ENCODE assay signal across 1 cellular context in genomic region chr15:38453971-38454686, GRCh38.
A peak's percentile ranks its signal among the peaks of the same experiment; 100 is the strongest.
TF ChIP-seq lines count a peak whose summit lies in the region.

Gene FAM98B, plus strand, starts transcription at chr15:38454127. Its CDS starts 35 bp downstream, at chr15:38454162.

TF ChIP-seq in K562, 482 proteins besides CTCF, POLR2A, EP300 and RAD21 (continued from another document and continues in another):
- TF ChIP-seq GMEB1 (CRISPR knock-in tag; IDR thresholded peaks at IDR 0.05) (peak; percentile 49), ZZZ3 (IDR thresholded peaks at IDR 0.05) (0 out of 2 replicates have a peak, but pooled peaks have one; percentile 70), HEY1 (CRISPR knock-in tag; IDR thresholded peaks at IDR 0.05; ENCODE audit: borderline replicate concordance) (no peak), CBX3 (IDR thresholded peaks at IDR 0.05; ENCODE audit: borderline replicate concordance in 1 of 2, low read length in 2 of 2) (peak in 1 of 2 experiments; percentile 75; a peak in 1 of 3 replicates), MBD2 (IDR thresholded peaks at IDR 0.05; ENCODE audit: borderline replicate concordance, low read depth) (peak; percentile 2), HOMEZ (CRISPR knock-in tag; IDR thresholded peaks at IDR 0.05) (0 out of 2 replicates have a peak, but pooled peaks have one; percentile 41), MCM7 (IDR thresholded peaks at IDR 0.05) (no peak), TGIF2 (CRISPR knock-in tag; IDR thresholded peaks at IDR 0.05) (no peak), MNT (conservative IDR thresholded peaks at IDR 0.05) (peak; percentile 64 to 82), CCAR2 (IDR thresholded peaks at IDR 0.05; ENCODE audit: low read depth, low read length) (no peak), PATZ1 (CRISPR knock-in tag; IDR thresholded peaks at IDR 0.05; ENCODE audit: borderline replicate concordance) (no peak), GTF2A2 (tag; IDR thresholded peaks at IDR 0.05) (0 out of 2 replicates have a peak, but pooled peaks have one; percentile 17), RREB1 (CRISPR knock-in tag; IDR thresholded peaks at IDR 0.05) (peak; percentile 94), HDAC6 (IDR thresholded peaks at IDR 0.05; ENCODE audit: low read depth, low read length) (no peak), SUPT5H (IDR thresholded peaks at IDR 0.05) (peak; percentile 92), ZNF143 (CRISPR knock-in tag; IDR thresholded peaks at IDR 0.05) (no peak), ETV1 (tag; conservative IDR thresholded peaks at IDR 0.05; ENCODE audit: low read depth) (peak; percentile 44; the same call in 1 of the 2 replicates), PPARD (CRISPR knock-in tag; IDR thresholded peaks at IDR 0.05) (no peak), NFIC (IDR thresholded peaks at IDR 0.05) (peak; percentile 65), POLR2G (IDR thresholded peaks at IDR 0.05; ENCODE audit: low read depth, low read length) (peak; percentile 97), ESRRB (CRISPR knock-in tag; IDR thresholded peaks at IDR 0.05; ENCODE audit: borderline replicate concordance) (no peak), NELFE (IDR thresholded peaks at IDR 0.05; ENCODE audit: insufficient read depth, insufficient read length) (no peak), MGA (IDR thresholded peaks at IDR 0.05) (peak; percentile 84), ZNF282 (CRISPR knock-in tag; IDR thresholded peaks at IDR 0.05) (no peak), ZBTB2 (IDR thresholded peaks at IDR 0.05) (peak; percentile 52), ZNF140 (CRISPR knock-in tag; IDR thresholded peaks at IDR 0.05) (no peak), ZNF780A (CRISPR knock-in tag; IDR thresholded peaks at IDR 0.05) (no peak), TAF9B (IDR thresholded peaks at IDR 0.05; ENCODE audit: partially characterized antibody) (peak; percentile 97)
